ENCODE assay signal across 1 cellular context in genomic region chr4:22595684-22596083, GRCh38.
TF ChIP-seq lines count a peak whose summit lies in the region.

No MANE protein-coding gene starts in this region.

TF ChIP-seq in GM12878, 131 proteins besides CTCF, POLR2A, EP300 and RAD21 (continued from another document):
- TF ChIP-seq SKIL (IDR thresholded peaks at IDR 0.05; ENCODE audit: low read depth, poor library complexity, severe bottlenecking) (peak; percentile 53), JUNB (IDR thresholded peaks at IDR 0.05) (no peak)
